In the genomic region with DNA sequence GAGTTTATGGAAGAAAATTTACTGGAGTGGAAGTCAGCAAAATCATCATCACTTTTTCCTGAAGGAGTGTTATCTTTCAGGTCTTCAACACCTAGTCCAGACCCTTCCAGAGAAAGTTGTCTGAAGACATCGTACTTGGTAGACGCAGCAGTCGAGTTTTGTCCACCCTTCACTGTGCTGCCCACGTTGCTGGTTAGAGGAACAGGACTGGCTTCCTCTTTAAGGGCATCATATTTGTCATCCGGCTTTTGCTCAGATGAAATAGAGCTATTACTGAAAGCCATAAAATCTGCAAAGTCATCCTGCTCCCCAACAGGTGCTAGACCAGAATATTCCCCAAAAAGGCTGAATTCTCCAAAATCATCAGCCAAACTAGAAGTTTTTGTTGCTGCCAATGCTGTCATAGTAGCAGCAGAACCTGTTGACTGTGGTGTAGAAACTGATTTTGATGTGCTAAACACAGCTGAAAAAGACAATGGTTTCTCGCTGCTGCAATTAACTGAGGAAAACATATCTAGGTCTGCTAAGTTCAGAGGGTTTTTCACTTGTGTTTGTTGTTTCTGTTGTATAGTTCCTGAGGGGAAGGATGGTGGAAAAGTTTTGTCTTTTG, we compare ENCODE assay signal across 20 cellular contexts. TPM values are rescaled to one million over a fixed set of nuclear protein-coding genes. Genes with fewer than 3 reads are reported as not detected.
A peak's percentile ranks its signal among the peaks of the same experiment; 100 is the strongest.
DNase-seq lines count a peak whose midpoint lies in the region; ATAC-seq and TF ChIP-seq lines count a peak whose summit lies in the region.
"Had no signal": no experiment of that assay in that cellular context is flagged by ENCODE, and none has a peak within 500 bp of the region (broad histone marks: within the 10 kb centered on the region; RNA-seq: fewer than 3 reads in every experiment).

No MANE protein-coding gene starts in this region.

- H3K27me3 Mint-ChIP-seq in activated CD8-positive, alpha-beta T cell treated with anti-CD3 and anti-CD28 coated beads for 36 hours, result no peaks in the 10 kb centered on the region
- no peaks in the 10 kb centered on the region for H3K27me3 Mint-ChIP-seq in activated CD8-positive, alpha-beta T cell treated with anti-CD3 and anti-CD28 coated beads, Interleukin-2, amount 10 ng/mL, durations not matched to agents 7 days and 5 days (ENCODE audit: low read depth)
- H3K27me3 Mint-ChIP-seq: progenitor cell of endocrine pancreas had no signal

- H3K9ac ChIP-seq in mammary epithelial cell (ENCODE audit: insufficient read depth, low read length) (no peak overlapping the region), SK-N-SH (no peak overlapping the region)

- H3K36me3 Mint-ChIP-seq in activated CD8-positive, alpha-beta T cell treated with anti-CD3 and anti-CD28 coated beads for 36 hours (ENCODE audit: low read depth), result peaks cover 26% of the 10 kb centered on the region
- peaks cover 60% of the 10 kb centered on the region for H3K36me3 Mint-ChIP-seq in activated CD8-positive, alpha-beta T cell treated with anti-CD3 and anti-CD28 coated beads, Interleukin-2, amount 10 ng/mL, durations not matched to agents 7 days and 5 days (ENCODE audit: low read depth)

- TF ChIP-seq RAD21 in SK-N-SH (IDR thresholded peaks at IDR 0.05; ENCODE audit: low read length), result no peak

- peaks cover 9% of the 10 kb centered on the region for H3K79me2 ChIP-seq in mammary epithelial cell (ENCODE audit: insufficient read depth, low read length)
- H3K79me2 ChIP-seq in SK-N-SH (ENCODE audit: insufficient read depth), result peaks cover 19% of the 10 kb centered on the region; the same call in 1 of the 2 replicates

- CTCF ChIA-PET in activated CD8-positive, alpha-beta T cell treated with anti-CD3 and anti-CD28 coated beads for 36 hours (lab: Charles Lee), result interaction anchor here (1.3 kb wide), 1 partner anchor 56 kb away, joined by 4 read pairs; the partner anchor contains the start of gene SYNRG
- CTCF ChIA-PET in activated CD8-positive, alpha-beta T cell treated with anti-CD3 and anti-CD28 coated beads, Interleukin-2, amount 10 ng/mL, durations not matched to agents 7 days and 5 days (lab: Charles Lee), result interaction anchor here (1.4 kb wide), 1 partner anchor 12 kb away, joined by 4 read pairs; no protein-coding TSS in a partner anchor
- CTCF ChIA-PET in mammary epithelial cell (lab: Charles Lee; ENCODE audit: low non-redundant PET), result no interaction called here
- CTCF ChIA-PET in SK-N-SH (lab: Yijun Ruan, JAX), result interaction anchor here (0.9 to 7.0 kb wide), 8 partner anchors 8 to 263 kb away, joined by 3 to 29 read pairs (median 4); no protein-coding TSS in a partner anchor
- CTCF ChIA-PET in HEK293T (lab: Yijun Ruan, JAX), result no interaction called here

- H3K27me3 ChIP-seq in mammary epithelial cell (ENCODE audit: insufficient read depth, low read length) (no peaks in the 10 kb centered on the region), psoas muscle (ENCODE audit: insufficient read depth in 3 of 3, low read length in 2 of 3) (no peaks in the 10 kb centered on the region), SK-N-SH (ENCODE audit: insufficient read depth) (no peaks in the 10 kb centered on the region)
- H3K27me3 ChIP-seq: heart right ventricle had no signal

- H3K4me1 ChIP-seq in mammary epithelial cell (ENCODE audit: insufficient read depth, low read length) (peaks cover 18% of the 10 kb centered on the region), psoas muscle (peaks cover 14% of the 10 kb centered on the region), SK-N-SH (ENCODE audit: control insufficient read depth in 1 of 2, insufficient read depth in 2 of 2, low read depth in 1 of 2, low read length in 1 of 2) (no peaks in the 10 kb centered on the region)

- no peaks in the 10 kb centered on the region for H3K9me3 ChIP-seq in mammary epithelial cell (replicated peaks; ENCODE audit: insufficient read depth, low read length)
- H3K9me3 ChIP-seq in psoas muscle, result no peaks in the 10 kb centered on the region
- H3K9me3 ChIP-seq in SK-N-SH, result no peaks in the 10 kb centered on the region
- H3K9me3 ChIP-seq: heart right ventricle had no signal

- H4K20me1 ChIP-seq in mammary epithelial cell (ENCODE audit: insufficient read depth, low read length) (no peaks in the 10 kb centered on the region), SK-N-SH (ENCODE audit: insufficient read depth) (no peaks in the 10 kb centered on the region; the same call in 1 of the 2 replicates)

- BruUV-seq in mammary epithelial cell (replicated peaks; lab: Mats Ljungman, UMichigan), result TSS peak; percentile 63

- H3K4me3 ChIP-seq in mammary epithelial cell (replicated peaks in 1 of 3; ENCODE audit: insufficient read depth in 1 of 3, low read depth in 2 of 3, low read length in 3 of 3), result no peak overlapping the region
- H3K4me3 ChIP-seq in psoas muscle, result no peak overlapping the region
- no peak overlapping the region for H3K4me3 ChIP-seq in SK-N-SH (ENCODE audit: low read depth in 2 of 2, low read length in 1 of 2)
- H3K4me3 ChIP-seq: heart right ventricle, lung, smooth muscle cell had no signal

- POLR2A ChIA-PET in activated CD8-positive, alpha-beta T cell treated with anti-CD3 and anti-CD28 coated beads for 36 hours (lab: Charles Lee), result no interaction called here
- POLR2A ChIA-PET in activated CD8-positive, alpha-beta T cell treated with anti-CD3 and anti-CD28 coated beads, Interleukin-2, amount 10 ng/mL, durations not matched to agents 7 days and 5 days (lab: Charles Lee), result no interaction called here
- POLR2A ChIA-PET in SK-N-SH (lab: Yijun Ruan, JAX), result interaction anchor here (0.5 kb wide), 1 partner anchor 37 kb away, joined by 3 read pairs; no protein-coding TSS in a partner anchor
- POLR2A ChIA-PET in HEK293T (lab: Yijun Ruan, JAX), result no interaction called here

- H3K9me2 ChIP-seq in SK-N-SH, result no peaks in the 10 kb centered on the region

- in situ Hi-C loops in mammary epithelial cell (cut with MboI; ENCODE audit: low sequenced_read_pairs in 2 of 2), result no loop called here

- no peaks in the 10 kb centered on the region for H3K9me3 Mint-ChIP-seq in activated CD8-positive, alpha-beta T cell treated with anti-CD3 and anti-CD28 coated beads for 36 hours
- no peaks in the 10 kb centered on the region for H3K9me3 Mint-ChIP-seq in activated CD8-positive, alpha-beta T cell treated with anti-CD3 and anti-CD28 coated beads, Interleukin-2, amount 10 ng/mL, durations not matched to agents 7 days and 5 days (ENCODE audit: insufficient read depth)
- H3K9me3 Mint-ChIP-seq: H9 had no signal

- H3K27ac ChIP-seq in mammary epithelial cell (ENCODE audit: insufficient read depth, low read depth, low read length) (no peak overlapping the region), psoas muscle (peak overlapping the region; percentile 7), SK-N-SH (ENCODE audit: low read depth in 2 of 2, low read length in 1 of 2) (no peak overlapping the region)
- H3K27ac ChIP-seq: C4-2B, heart right ventricle, HL-60 had no signal

- 98% methylated on average over 6 of the region's 6 CpGs for WGBS in mammary epithelial cell (ENCODE audit: low coverage, missing lambda C conversion rate)
- WGBS in psoas muscle, 3 donors, result 73 to 85% (median 76%) methylated on average over 6 of the region's 6 CpGs
- 100% methylated on average over 6 of the region's 6 CpGs for WGBS in SK-N-SH (ENCODE audit: low lambda C conversion rate)

- TF ChIP-seq EP300 in SK-N-SH (IDR thresholded peaks at IDR 0.05; ENCODE audit: borderline replicate concordance in 1 of 2, low read depth in 1 of 2, low read length in 1 of 2), result no peak

- H3K4me3 Mint-ChIP-seq in activated CD8-positive, alpha-beta T cell treated with anti-CD3 and anti-CD28 coated beads for 36 hours, result no peak overlapping the region
- H3K4me3 Mint-ChIP-seq in activated CD8-positive, alpha-beta T cell treated with anti-CD3 and anti-CD28 coated beads, Interleukin-2, amount 10 ng/mL, durations not matched to agents 7 days and 5 days, result no peak overlapping the region
- H3K4me3 Mint-ChIP-seq: H9 had no signal

- no peak for DNase-seq in activated CD8-positive, alpha-beta T cell treated with anti-CD3 and anti-CD28 coated beads for 36 hours
- DNase-seq in activated CD8-positive, alpha-beta T cell treated with anti-CD3 and anti-CD28 coated beads, Interleukin-2, amount 10 ng/mL, durations not matched to agents 7 days and 5 days, result no peak
- peak; percentile 3 for DNase-seq in LHCN-M2 (ENCODE audit: low read depth)
- no peak for DNase-seq in mammary epithelial cell
- DNase-seq in psoas muscle, result no peak
- DNase-seq in SK-N-SH, result no peak
- DNase-seq in HEK293T (ENCODE audit: extremely low spot score), result no peak
- no peak for DNase-seq in cerebellar nuclear complex (lab: John Stamatoyannopoulos, UW)
- DNase-seq: activated gamma-delta T cell; H9; heart right ventricle; NCI-H2029; NCI-H446 treated with DMSO at 0.1 percent for 48 hours; NK-92 treated with Interleukin-12 subunit alpha and Interleukin-12 subunit beta, amount 100 ng/mL, for 24 hours; stimulated activated CD4-positive, alpha-beta T cell treated with anti-CD3 and anti-CD28 coated beads, Interleukin-4, amount 100 ng/mL, for 4 hours had no signal

- peaks cover 8% of the 10 kb centered on the region for H3K36me3 ChIP-seq in mammary epithelial cell (ENCODE audit: insufficient read depth, low read length)
- peaks cover 5 to 71% of the 10 kb centered on the region in 2 donors for H3K36me3 ChIP-seq in psoas muscle (ENCODE audit: insufficient read depth in 1 of 2, low read depth in 1 of 2)
- peaks cover 45 to 59% of the 10 kb centered on the region in 2 experiments for H3K36me3 ChIP-seq in SK-N-SH (replicated peaks in 1 of 2; ENCODE audit: control insufficient read depth in 1 of 2, insufficient read depth in 2 of 2, low read length in 1 of 2)

- H3K4me1 Mint-ChIP-seq in activated CD8-positive, alpha-beta T cell treated with anti-CD3 and anti-CD28 coated beads for 36 hours (ENCODE audit: low read depth), result peaks cover 46% of the 10 kb centered on the region
- H3K4me1 Mint-ChIP-seq in activated CD8-positive, alpha-beta T cell treated with anti-CD3 and anti-CD28 coated beads, Interleukin-2, amount 10 ng/mL, durations not matched to agents 7 days and 5 days (ENCODE audit: low read depth), result peaks cover 20% of the 10 kb centered on the region
- H3K4me1 Mint-ChIP-seq: H9 had no signal

- peak overlapping the region; percentile 63 for H3K27ac Mint-ChIP-seq in activated CD8-positive, alpha-beta T cell treated with anti-CD3 and anti-CD28 coated beads for 36 hours
- H3K27ac Mint-ChIP-seq in activated CD8-positive, alpha-beta T cell treated with anti-CD3 and anti-CD28 coated beads, Interleukin-2, amount 10 ng/mL, durations not matched to agents 7 days and 5 days, result no peak overlapping the region
- H3K27ac Mint-ChIP-seq: progenitor cell of endocrine pancreas had no signal

- ATAC-seq in activated CD8-positive, alpha-beta T cell treated with anti-CD3 and anti-CD28 coated beads for 36 hours, result no peak
- ATAC-seq in activated CD8-positive, alpha-beta T cell treated with anti-CD3 and anti-CD28 coated beads, Interleukin-2, amount 10 ng/mL, durations not matched to agents 7 days and 5 days, result no peak
- no peak for ATAC-seq in psoas muscle
- ATAC-seq: heart right ventricle had no signal

- dilution Hi-C loops in mammary epithelial cell (cut with HindIII; ENCODE audit: low sequenced_read_pairs), result no loop called here

- H2AFZ ChIP-seq in mammary epithelial cell (ENCODE audit: low read depth, low read length), result no peak overlapping the region
- H2AFZ ChIP-seq in SK-N-SH (ENCODE audit: low read depth), result no peak overlapping the region

- no peak overlapping the region for H3K4me2 ChIP-seq in mammary epithelial cell (ENCODE audit: insufficient read depth, low read depth, low read length)
- no peak overlapping the region for H3K4me2 ChIP-seq in SK-N-SH
- H3K4me2 ChIP-seq: smooth muscle cell had no signal

- intact Hi-C loops in activated CD8-positive, alpha-beta T cell treated with anti-CD3 and anti-CD28 coated beads for 36 hours (cut with micrococcal nuclease), result no loop called here
- intact Hi-C loops in mammary epithelial cell (cut with micrococcal nuclease) (loop anchor here (2.0 kb wide), 1 partner anchor 27 kb away; no protein-coding TSS in a partner anchor), psoas muscle (cut with DNase I) (loop anchor here in 1 of 2 donors (10.0 kb wide), 1 partner anchor 109 kb away; no protein-coding TSS in a partner anchor)

- H3F3A ChIP-seq in SK-N-SH (replicated peaks; ENCODE audit: insufficient read depth), result no peaks in the 10 kb centered on the region

- TF ChIP-seq CTCF in activated CD8-positive, alpha-beta T cell treated with anti-CD3 and anti-CD28 coated beads for 36 hours (IDR thresholded peaks at IDR 0.05), result no peak
- TF ChIP-seq CTCF in mammary epithelial cell (conservative IDR thresholded peaks at IDR 0.05 in 1 of 2, IDR thresholded peaks at IDR 0.05 in 1 of 2; ENCODE audit: extremely low read depth in 1 of 2, insufficient read depth in 1 of 2, low read depth in 1 of 2, low read length in 2 of 2) (no peak), psoas muscle (IDR thresholded peaks at IDR 0.05) (no peak), SK-N-SH (IDR thresholded peaks at IDR 0.05) (no peak)

RNA-seq across cellular contexts. Expression of gene SYNRG, which starts 55.8 kb away (rescaled TPM):
- 10 to 100 TPM; 35.4 to 43.1 TPM for total RNA-seq in activated CD8-positive, alpha-beta T cell treated with anti-CD3 and anti-CD28 coated beads for 36 hours
- total RNA-seq in activated CD8-positive, alpha-beta T cell treated with anti-CD3 and anti-CD28 coated beads, Interleukin-2, amount 10 ng/mL, durations not matched to agents 7 days and 5 days, result 100 to 1,000 TPM in 1 of 2 experiments, 10 to 100 TPM in 1; 97.4 to 105 TPM
- total RNA-seq in LHCN-M2 (2014; rRNA removed) (7.6 and 12.2 TPM in 2 replicates), mammary epithelial cell (10 to 100 TPM; 22.6 to 23.0 TPM), psoas muscle (10 to 100 TPM; 30.3 to 43.1 (median 36.6) TPM)
- 10.4 TPM for polyA plus RNA-seq in LHCN-M2 (2012)
- polyA plus RNA-seq in mammary epithelial cell (8.0 TPM), psoas muscle (10 to 100 TPM in 1 of 3 donors, 1 to 10 TPM in 2; 5.1 to 19.8 (median 5.2) TPM), SK-N-SH (2012; rRNA removed) (8.9 and 12.0 TPM in 2 replicates)
- 38.9 TPM for polyA minus RNA-seq in mammary epithelial cell
- 10.0 and 10.2 TPM in 2 replicates for polyA plus RNA-seq in SK-N-SH (2012; cell fraction: cytosol; rRNA removed)
- 15.1 and 22.2 TPM in 2 replicates for polyA plus RNA-seq in SK-N-SH (2012; cell fraction: nucleus; rRNA removed)

Comparison
In these comparisons a context has a peak if more than half of its experiments do, and no peak if none do; other contexts are left out.
1. CTCF ChIA-PET loops: an anchor here in activated CD8-positive, alpha-beta T cell treated with anti-CD3 and anti-CD28 coated beads for 36 hours (1.3 kb wide), activated CD8-positive, alpha-beta T cell treated with anti-CD3 and anti-CD28 coated beads, Interleukin-2, amount 10 ng/mL, durations not matched to agents 7 days and 5 days (1.4 kb wide) and SK-N-SH (0.9 to 7.0 kb wide); none called in mammary epithelial cell and HEK293T.